In the genomic region with DNA sequence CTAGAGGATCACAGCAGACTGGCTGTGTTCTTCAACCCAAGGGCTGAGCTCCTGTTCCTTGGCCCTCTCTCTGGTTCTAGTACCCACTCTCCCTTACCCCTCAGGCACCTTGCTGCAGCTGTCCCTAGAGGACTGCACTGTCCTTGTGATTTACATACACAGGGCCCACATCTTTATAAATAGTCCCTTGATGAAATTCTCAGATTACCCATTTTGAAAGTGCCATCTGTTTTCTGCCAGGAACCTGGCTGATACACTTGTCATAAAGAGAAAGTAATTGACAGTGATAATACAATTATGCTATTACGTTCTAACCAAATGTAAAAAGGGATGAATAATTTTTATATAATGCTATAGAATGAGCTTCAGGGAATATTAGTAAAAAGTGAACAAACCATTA, we compare ENCODE assay signal across 9 cellular contexts. TPM values are rescaled to one million over a fixed set of nuclear protein-coding genes. Genes with fewer than 3 reads are reported as not detected.
DNase-seq lines count a peak whose midpoint lies in the region; ATAC-seq, FAIRE-seq and TF ChIP-seq lines count a peak whose summit lies in the region.
"Had no signal": no experiment of that assay in that cellular context is flagged by ENCODE, and none has a peak within 500 bp of the region (broad histone marks: within the 10 kb centered on the region; RNA-seq: fewer than 3 reads in every experiment).

No MANE protein-coding gene starts in this region.

- 86 to 87% methylated on average over 1 of the region's 1 CpG for WGBS in pancreas, 2 donors

- H3K9ac ChIP-seq in BLaER1: peak overlapping the region; percentile 12; the same call in 1 of the 2 replicates

- DNase-seq in NCI-H82 (lab: John Stamatoyannopoulos, UW) (peak; percentile 65), pancreas (no peak), ecto neural progenitor cell (ENCODE audit: low spot score) (no peak), GM19238 (ENCODE audit: insufficient read length, low spot score) (no peak)
- DNase-seq in stimulated activated naive CD4-positive, alpha-beta T cell treated with Interleukin-2 at 50 U/mL for 16 hours (lab: John Stamatoyannopoulos, UW): no peak
- DNase-seq: H7 had no signal

- H3K36me3 ChIP-seq in BLaER1: no peaks in the 10 kb centered on the region
- H3K36me3 ChIP-seq in pancreas: no peaks in the 10 kb centered on the region

- H3K27ac ChIP-seq in BLaER1 (no peak overlapping the region), pancreas (no peak overlapping the region)

- H3K27me3 ChIP-seq in BLaER1 (no peaks in the 10 kb centered on the region), pancreas (no peaks in the 10 kb centered on the region)

- H3K9me3 ChIP-seq in BLaER1 (no peaks in the 10 kb centered on the region), pancreas (no peaks in the 10 kb centered on the region)

- ATAC-seq in GM19438 (IDR thresholded peaks at IDR 0.05; ENCODE audit: low read depth, unreplicated experiment): peak; percentile 74
- peak; percentile 92 for ATAC-seq in HG03064 (IDR thresholded peaks at IDR 0.05; ENCODE audit: low read depth, unreplicated experiment)
- ATAC-seq in pancreas: no peak

- intact Hi-C loops in pancreas (cut with DNase I): no loop called here

- H4K20me1 ChIP-seq in BLaER1: no peaks in the 10 kb centered on the region

- H3K4me2 ChIP-seq in BLaER1: 0 out of 2 replicates have a peak overlapping the region, but pooled peaks have one; percentile 24

- H3K4me3 ChIP-seq in BLaER1: no peak overlapping the region
- H3K4me3 ChIP-seq in pancreas: no peak overlapping the region

- no peak for FAIRE-seq in pancreas (lab: Jason Lieb, UNC)

- TF ChIP-seq CTCF in pancreas (IDR thresholded peaks at IDR 0.05): no peak

- peaks cover 22% of the 10 kb centered on the region for H3K4me1 ChIP-seq in BLaER1
- no peaks in the 10 kb centered on the region for H3K4me1 ChIP-seq in pancreas

RNA-seq across cellular contexts. Expression of a gene that starts 16.5 kb away (rescaled TPM):
- total RNA-seq in pancreas: 100 to 1,000 TPM in 3 of 6 donors, 10 to 100 TPM in 3; 35.5 to 608 (median 86.6) TPM
- 10 to 100 TPM; 27.2 to 57.1 TPM for polyA plus RNA-seq in pancreas

RNA-seq across cellular contexts. Expression of a gene that starts 55.2 kb away (rescaled TPM):
- 10 to 100 TPM; 12.9 to 30.5 (median 18.6) TPM for total RNA-seq in pancreas
- 10 to 100 TPM; 49.9 to 63.2 TPM for polyA plus RNA-seq in pancreas

Comparison
In these comparisons a context has a peak if more than half of its experiments do, and no peak if none do; other contexts are left out.
1. ATAC-seq: peak in GM19438 (single experiment) and HG03064 (single experiment); none in pancreas (0 of 4).